Comparison of ENCODE assay signal across 9 cellular contexts in the genomic region with DNA sequence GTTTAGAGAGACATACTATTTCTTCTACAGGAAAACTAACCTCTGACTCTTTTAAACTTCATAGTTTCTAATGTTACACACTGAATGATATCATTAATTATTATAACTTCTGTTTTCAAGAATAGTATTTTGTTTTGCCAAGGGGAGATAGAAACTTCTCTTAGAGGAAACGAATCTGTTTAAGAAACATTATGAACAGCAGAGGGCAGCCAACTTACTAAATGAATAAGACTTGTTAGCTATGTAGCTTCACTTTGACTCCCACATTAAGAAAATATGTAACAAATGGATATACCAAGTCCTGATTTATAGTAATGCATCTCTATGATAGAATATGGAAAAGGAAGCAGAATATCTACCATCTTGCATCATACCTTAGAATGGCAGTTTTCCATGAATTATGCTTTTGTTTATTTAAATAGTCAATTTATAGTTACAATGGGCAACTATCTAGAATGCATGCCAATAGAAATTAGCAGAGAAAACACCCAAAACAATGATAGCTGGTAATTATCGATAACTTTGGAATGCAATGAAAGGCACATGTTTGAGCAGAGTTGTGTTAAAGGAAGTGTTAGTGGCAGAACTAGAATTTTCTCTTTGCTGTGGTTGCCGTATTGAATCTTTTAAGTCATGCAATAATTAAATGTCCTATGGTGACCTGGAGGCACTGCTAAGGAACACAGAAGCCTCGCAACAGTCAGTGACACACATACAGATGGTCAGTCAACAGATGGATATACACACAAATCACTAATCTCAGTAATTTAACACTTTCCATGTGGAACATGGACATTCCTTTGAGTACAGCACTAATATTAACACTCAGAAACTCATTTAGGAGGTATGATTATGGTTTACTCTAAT.
DNase-seq lines count a peak whose midpoint lies in the region; ATAC-seq and TF ChIP-seq lines count a peak whose summit lies in the region.
"Had no signal": no experiment of that assay in that cellular context is flagged by ENCODE, and none has a peak within 500 bp of the region (broad histone marks: within the 10 kb centered on the region; RNA-seq: fewer than 3 reads in every experiment).

No MANE protein-coding gene starts in this region.

- H3K4me3 ChIP-seq in lower lobe of right lung = no peak overlapping the region

- H3K27ac ChIP-seq in lower lobe of right lung = no peak overlapping the region
- H3K27ac ChIP-seq: epithelial cell of prostate had no signal

- ATAC-seq in GM21423 (IDR thresholded peaks at IDR 0.05; ENCODE audit: unreplicated experiment) (peak; percentile 49), lower lobe of right lung (no peak), GM18520 (IDR thresholded peaks at IDR 0.05; ENCODE audit: unreplicated experiment) (no peak)

- H3K9me3 ChIP-seq in lower lobe of right lung = no peaks in the 10 kb centered on the region

- DNase-seq in Ammon's horn (ENCODE audit: low spot score) (peak; percentile 79), NCI-H510A (lab: John Stamatoyannopoulos, UW) (peak; percentile 4), brain pericyte (ENCODE audit: low read depth, low spot score) (peak; percentile 32), lower lobe of right lung (no peak), mucosa of gallbladder (ENCODE audit: low spot score) (no peak), HPDE6-E6E7 (ENCODE audit: extremely low spot score) (no peak)

- peak; percentile 47 for TF ChIP-seq CTCF in lower lobe of right lung (IDR thresholded peaks at IDR 0.05)

- H3K4me1 ChIP-seq in lower lobe of right lung = no peaks in the 10 kb centered on the region

- intact Hi-C loops in lower lobe of right lung (cut with DNase I) = loop anchor here (10.0 kb wide), 1 partner anchor 394 kb away; no protein-coding TSS in a partner anchor

- no peaks in the 10 kb centered on the region for H3K27me3 ChIP-seq in lower lobe of right lung (ENCODE audit: low read depth)

- H3K36me3 ChIP-seq in lower lobe of right lung = peaks cover 5% of the 10 kb centered on the region

Comparison
In these comparisons a context has a peak if more than half of its experiments do, and no peak if none do; other contexts are left out.
1. DNase-seq: peak in Ammon's horn (single experiment), NCI-H510A (single experiment) and brain pericyte (single experiment); none in lower lobe of right lung (single experiment), mucosa of gallbladder (single experiment) and HPDE6-E6E7 (single experiment).